Comparison of ENCODE assay signal across 27 cellular contexts in the genomic region with DNA sequence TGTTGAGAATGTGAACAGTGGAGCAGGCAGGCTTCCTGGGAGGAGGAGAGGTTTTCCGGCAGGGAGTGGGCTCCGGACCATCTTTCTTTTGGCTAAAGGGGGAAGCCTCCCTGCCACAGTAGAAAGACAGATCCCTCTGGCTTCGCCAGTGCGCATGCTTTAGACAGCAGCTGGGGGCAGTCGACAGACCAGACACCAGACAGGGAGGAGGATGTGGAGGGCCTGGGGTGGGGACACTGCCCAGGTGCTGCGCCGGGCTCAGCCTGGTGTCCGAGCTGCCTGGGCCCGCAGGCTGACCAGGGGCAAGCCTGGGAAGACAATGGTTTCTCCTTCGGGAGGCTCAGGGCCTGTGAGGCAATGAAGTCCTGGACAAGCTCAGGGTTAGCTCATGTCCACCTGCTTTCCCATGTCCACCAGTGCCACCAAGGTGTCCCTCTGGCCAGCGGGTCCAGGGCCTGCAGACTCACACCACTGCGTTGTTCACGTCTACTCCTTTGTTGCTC.
"Had no signal": no experiment of that assay in that cellular context is flagged by ENCODE, and none has a peak within 500 bp of the region (broad histone marks: within the 10 kb centered on the region; RNA-seq: fewer than 3 reads in every experiment).

No MANE protein-coding gene starts in this region.

- ATAC-seq: activated CD4-positive, alpha-beta T cell treated with anti-CD3 and anti-CD28 coated beads for 36 hours; activated naive CD4-positive, alpha-beta T cell treated with anti-CD3 and anti-CD28 coated beads, Interleukin-2, amount 50 U/mL, for 72 hours; gastrocnemius medialis; left cardiac atrium; sciatic nerve; stimulated activated memory B cell treated with anti-CD40 and anti-IgM and Interleukin-4, amounts not matched to agents 10 μg/mL and 1 μg/mL and 100 μg/mL, for 72 hours; stimulated activated naive CD8-positive, alpha-beta T cell treated with anti-CD3 and anti-CD28 coated beads, Interleukin-15, amount 100 ng/mL, for 72 hours; T-cell had no signal

- DNase-seq: activated CD4-positive, alpha-beta T cell treated with anti-CD3 and anti-CD28 coated beads for 36 hours; activated CD4-positive, alpha-beta T cell treated with anti-CD3 and anti-CD28 coated beads, Interleukin-2, amount 50 U/mL, for 4 hours; activated CD4-positive, CD25-positive, alpha-beta regulatory T cell; activated naive CD4-positive, alpha-beta T cell; activated T-cell treated with anti-CD3 and anti-CD28 coated beads, Interleukin-2, amount 50 U/mL, for 48 hours; central memory CD4-positive, alpha-beta T cell; effector CD8-positive, alpha-beta T cell; gastrocnemius medialis; left cardiac atrium; mammary epithelial cell; naive B cell; nucleus accumbens; retina; small intestine; stimulated activated CD4-positive, alpha-beta T cell treated with anti-CD3 and anti-CD28 coated beads, Interleukin-1b, Interleukin-23, amount 100 ng/mL, for 48 hours; stimulated activated CD4-positive, alpha-beta T cell treated with anti-CD3 and anti-CD28 coated beads, Interleukin-4, amount 100 ng/mL, for 4 hours; stimulated activated CD8-positive, alpha-beta memory T cell treated with anti-CD3 and anti-CD28 coated beads, Interleukin-4, amount 100 ng/mL, for 48 hours; stimulated activated naive CD8-positive, alpha-beta T cell treated with anti-CD3 and anti-CD28 coated beads, Interleukin-15, amount 100 ng/mL, for 72 hours; thyroid gland had no signal

- H3K4me1 Mint-ChIP-seq: activated CD4-positive, alpha-beta T cell treated with anti-CD3 and anti-CD28 coated beads for 36 hours; mesothelial cell of epicardium; naive B cell; stimulated activated memory B cell treated with anti-CD40 and anti-IgM and Interleukin-4, amounts not matched to agents 10 μg/mL and 1 μg/mL and 100 μg/mL, for 72 hours; stimulated activated naive CD8-positive, alpha-beta T cell treated with anti-CD3 and anti-CD28 coated beads, Interleukin-15, amount 100 ng/mL, for 72 hours; T-cell had no signal

- H3K4me3 Mint-ChIP-seq: activated CD4-positive, alpha-beta T cell treated with anti-CD3 and anti-CD28 coated beads for 36 hours; dendritic cell treated with granulocyte-macrophage colony-stimulating factor and Interleukin-4, amounts not matched to agents 40 ng/mL and 50 ng/mL, for 4 days; mesothelial cell of epicardium; stimulated activated memory B cell treated with anti-CD40 and anti-IgM and Interleukin-4, amounts not matched to agents 10 μg/mL and 1 μg/mL and 100 μg/mL, for 72 hours; stimulated activated naive CD8-positive, alpha-beta T cell treated with anti-CD3 and anti-CD28 coated beads, Interleukin-15, amount 100 ng/mL, for 72 hours; T-cell; T-helper 2 cell treated with Interferon-gamma antibody and Interleukin-4, amounts not matched to agents 5 μg/mL and 100 μg/mL, for 36 hours had no signal

- H3K9me3 Mint-ChIP-seq: dendritic cell treated with granulocyte-macrophage colony-stimulating factor and Interleukin-4, amounts not matched to agents 40 ng/mL and 50 ng/mL, for 4 days; mesothelial cell of epicardium; T-cell; T-helper 2 cell treated with Interferon-gamma antibody and Interleukin-4, amounts not matched to agents 5 μg/mL and 100 μg/mL, for 36 hours had no signal

- H3K27me3 Mint-ChIP-seq: activated CD4-positive, alpha-beta T cell treated with anti-CD3 and anti-CD28 coated beads for 36 hours; dendritic cell treated with granulocyte-macrophage colony-stimulating factor and Interleukin-4, amounts not matched to agents 40 ng/mL and 50 ng/mL, for 4 days; progenitor cell of endocrine pancreas; stimulated activated naive CD8-positive, alpha-beta T cell treated with anti-CD3 and anti-CD28 coated beads, Interleukin-15, amount 100 ng/mL, for 72 hours had no signal

- H3K36me3 Mint-ChIP-seq: activated naive CD4-positive, alpha-beta T cell treated with anti-CD3 and anti-CD28 coated beads, Interleukin-2, amount 50 U/mL, for 72 hours; mesothelial cell of epicardium; naive B cell; stimulated activated memory B cell treated with anti-CD40 and anti-IgM and Interleukin-4, amounts not matched to agents 10 μg/mL and 1 μg/mL and 100 μg/mL, for 72 hours; T-cell had no signal

- H3K27ac Mint-ChIP-seq: activated CD4-positive, alpha-beta T cell treated with anti-CD3 and anti-CD28 coated beads for 36 hours; activated naive CD4-positive, alpha-beta T cell treated with anti-CD3 and anti-CD28 coated beads, Interleukin-2, amount 50 U/mL, for 72 hours; dendritic cell treated with granulocyte-macrophage colony-stimulating factor and Interleukin-4, amounts not matched to agents 40 ng/mL and 50 ng/mL, for 4 days; mesothelial cell of epicardium; stimulated activated memory B cell treated with anti-CD40 and anti-IgM and Interleukin-4, amounts not matched to agents 10 μg/mL and 1 μg/mL and 100 μg/mL, for 72 hours; stimulated activated naive CD8-positive, alpha-beta T cell treated with anti-CD3 and anti-CD28 coated beads, Interleukin-15, amount 100 ng/mL, for 72 hours; T-cell; T-helper 2 cell treated with Interferon-gamma antibody and Interleukin-4, amounts not matched to agents 5 μg/mL and 100 μg/mL, for 36 hours had no signal
